In genomic region chr2:210577263-210578071, GRCh38 we compare ENCODE assay signal across 7 cellular contexts.
A peak's percentile ranks its signal among the peaks of the same experiment; 100 is the strongest.
DNase-seq lines count a peak whose midpoint lies in the region; ATAC-seq lines count a peak whose summit lies in the region.

No MANE protein-coding gene starts in this region.

- peak; percentile 16 for DNase-seq in GDM1 (lab: John Stamatoyannopoulos, UW)
- peak; percentile 57 for DNase-seq in NCI-H748 (lab: John Stamatoyannopoulos, UW; ENCODE audit: unreplicated experiment)
- DNase-seq in caudate nucleus (lab: John Stamatoyannopoulos, UW): peak in 6 of 61 donors; percentile 0 to 21 (median 6)
- DNase-seq in memory B cell (ENCODE audit: low spot score in 2 of 2): peak in 1 of 2 donors; percentile 9
- DNase-seq in GOT3 (lab: John Stamatoyannopoulos, UW): no peak

- ATAC-seq in GM19452 (IDR thresholded peaks at IDR 0.05; ENCODE audit: unreplicated experiment) (peak; percentile 84), HG03342 (IDR thresholded peaks at IDR 0.05; ENCODE audit: unreplicated experiment) (peak; percentile 97), memory B cell (ENCODE audit: low read depth) (peak; percentile 58)

- peak overlapping the region; percentile 65 for H3K27ac ChIP-seq in caudate nucleus (ENCODE audit: low read depth, low read length)

- H3K27me3 Mint-ChIP-seq in memory B cell: no peaks in the 10 kb centered on the region

- no peaks in the 10 kb centered on the region for H3K4me1 Mint-ChIP-seq in memory B cell

- H3K9me3 Mint-ChIP-seq in memory B cell: no peaks in the 10 kb centered on the region

- no peak overlapping the region for H3K27ac Mint-ChIP-seq in memory B cell

- H3K4me3 Mint-ChIP-seq in memory B cell: no peak overlapping the region

- no peaks in the 10 kb centered on the region for H3K36me3 Mint-ChIP-seq in memory B cell
